10 cellular contexts compared by ENCODE assay signal in genomic region chr19:8342316-8342683, GRCh38. TPM values are rescaled to one million over a fixed set of nuclear protein-coding genes. Genes with fewer than 3 reads are reported as not detected.
DNase-seq lines count a peak whose midpoint lies in the region; ATAC-seq and TF ChIP-seq lines count a peak whose summit lies in the region.
"Had no signal": no experiment of that assay in that cellular context is flagged by ENCODE, and none has a peak within 500 bp of the region (broad histone marks: within the 10 kb centered on the region; RNA-seq: fewer than 3 reads in every experiment).

No MANE protein-coding gene starts in this region.

- H3K27me3 ChIP-seq in lung (ENCODE audit: control insufficient read depth, insufficient read depth), result no peaks in the 10 kb centered on the region
- no peaks in the 10 kb centered on the region for H3K27me3 ChIP-seq in upper lobe of left lung

- H3K4me3 ChIP-seq in lung (peak overlapping the region; percentile 77), upper lobe of left lung (peak overlapping the region; percentile 56 to 69 (median 64))

- no peaks in the 10 kb centered on the region for H3K9me3 Mint-ChIP-seq in activated naive CD8-positive, alpha-beta T cell (ENCODE audit: low read depth)
- H3K9me3 Mint-ChIP-seq in activated naive CD8-positive, alpha-beta T cell treated with anti-CD3 and anti-CD28 coated beads, Interleukin-2, amount 50 U/mL, for 24 hours, result no peaks in the 10 kb centered on the region

- no peak for TF ChIP-seq EP300 in upper lobe of left lung (IDR thresholded peaks at IDR 0.05)

- no peaks in the 10 kb centered on the region for H3K36me3 ChIP-seq in lung (ENCODE audit: control insufficient read depth in 2 of 2, insufficient read depth in 2 of 2, low read length in 2 of 2)
- H3K36me3 ChIP-seq in upper lobe of left lung, result no peaks in the 10 kb centered on the region

- 19 to 23% methylated on average over 14 of the region's 14 CpGs for WGBS in lung, 2 donors
- 38 to 49% methylated on average over 6 to 14 of the region's 14 CpGs for WGBS in upper lobe of left lung, 2 donors

- peak overlapping the region; percentile 51 for H3K4me3 Mint-ChIP-seq in activated naive CD8-positive, alpha-beta T cell
- H3K4me3 Mint-ChIP-seq in activated naive CD8-positive, alpha-beta T cell treated with anti-CD3 and anti-CD28 coated beads, Interleukin-2, amount 50 U/mL, for 24 hours, result no peak overlapping the region

- no peak for DNase-seq in activated naive CD8-positive, alpha-beta T cell treated with anti-CD3 and anti-CD28 coated beads, Interleukin-2, amount 50 U/mL, for 24 hours
- DNase-seq in lung (ENCODE audit: low spot score) (no peak), upper lobe of left lung (no peak), OCI-M1 (lab: John Stamatoyannopoulos, UW) (no peak), NCI-H748 treated with DMSO at 0.1 percent for 48 hours (lab: John Stamatoyannopoulos, UW) (no peak)
- DNase-seq: GM23248, NCI-H2081 had no signal

- no peak overlapping the region for H3K27ac Mint-ChIP-seq in activated naive CD8-positive, alpha-beta T cell
- no peak overlapping the region for H3K27ac Mint-ChIP-seq in activated naive CD8-positive, alpha-beta T cell treated with anti-CD3 and anti-CD28 coated beads, Interleukin-2, amount 50 U/mL, for 24 hours

- H3K4me1 ChIP-seq in lung (ENCODE audit: control insufficient read depth in 2 of 2, insufficient read depth in 2 of 2, low read length in 2 of 2), result peaks cover 0 to 6% of the 10 kb centered on the region in 2 donors
- peaks cover 19 to 43% (median 29%) of the 10 kb centered on the region in 4 donors for H3K4me1 ChIP-seq in upper lobe of left lung

- H3K9me3 ChIP-seq in lung (ENCODE audit: control insufficient read depth in 2 of 2, insufficient read depth in 1 of 2, low read length in 1 of 2), result no peaks in the 10 kb centered on the region
- H3K9me3 ChIP-seq in upper lobe of left lung, result no peaks in the 10 kb centered on the region

- H3K4me1 Mint-ChIP-seq in activated naive CD8-positive, alpha-beta T cell (ENCODE audit: low read depth), result peaks cover 11% of the 10 kb centered on the region
- peaks cover 3% of the 10 kb centered on the region for H3K4me1 Mint-ChIP-seq in activated naive CD8-positive, alpha-beta T cell treated with anti-CD3 and anti-CD28 coated beads, Interleukin-2, amount 50 U/mL, for 24 hours

- TF ChIP-seq CTCF in lung (IDR thresholded peaks at IDR 0.05; ENCODE audit: control extremely low read depth, extremely low read depth), result no peak
- TF ChIP-seq CTCF in upper lobe of left lung (IDR thresholded peaks at IDR 0.05), result no peak

- ATAC-seq in activated naive CD8-positive, alpha-beta T cell treated with anti-CD3 and anti-CD28 coated beads, Interleukin-2, amount 50 U/mL, for 24 hours, result no peak
- no peak for ATAC-seq in lung (ENCODE audit: insufficient read depth, low FRiP score)
- ATAC-seq in upper lobe of left lung (ENCODE audit: low FRiP score in 2 of 2), result peak; percentile 4 to 9
- ATAC-seq in GM18868 (IDR thresholded peaks at IDR 0.05; ENCODE audit: unreplicated experiment), result no peak

- peaks cover 10% of the 10 kb centered on the region for H3K27me3 Mint-ChIP-seq in activated naive CD8-positive, alpha-beta T cell
- peaks cover 42% of the 10 kb centered on the region for H3K27me3 Mint-ChIP-seq in activated naive CD8-positive, alpha-beta T cell treated with anti-CD3 and anti-CD28 coated beads, Interleukin-2, amount 50 U/mL, for 24 hours

- peaks cover 3% of the 10 kb centered on the region for H3K36me3 Mint-ChIP-seq in activated naive CD8-positive, alpha-beta T cell
- no peaks in the 10 kb centered on the region for H3K36me3 Mint-ChIP-seq in activated naive CD8-positive, alpha-beta T cell treated with anti-CD3 and anti-CD28 coated beads, Interleukin-2, amount 50 U/mL, for 24 hours (ENCODE audit: low read depth)

- TF ChIP-seq POLR2A in upper lobe of left lung (IDR thresholded peaks at IDR 0.05), result no peak

- peak overlapping the region; percentile 72 for H3K27ac ChIP-seq in cingulate gyrus (ENCODE audit: low read depth, low read length)
- peak overlapping the region; percentile 85 to 97 for H3K27ac ChIP-seq in lung (ENCODE audit: low read depth in 1 of 2, low read length in 1 of 2)
- peak overlapping the region; percentile 93 to 98 (median 96) for H3K27ac ChIP-seq in upper lobe of left lung
- H3K27ac ChIP-seq: GM23248 had no signal

RNA-seq across cellular contexts. Expression of gene KANK3, which starts 0.8 kb away (rescaled TPM):
- total RNA-seq in lung (10 to 100 TPM; 24.2 to 42.3 TPM), upper lobe of left lung (100 to 1,000 TPM in 1 of 6 donors, 10 to 100 TPM in 5; 27.7 to 109 (median 56.9) TPM)
- 10 to 100 TPM; 24.0 to 29.1 TPM for polyA plus RNA-seq in lung
- polyA plus RNA-seq: GM23248 had no signal

RNA-seq across cellular contexts. Expression of gene RPS28, which starts 21.0 kb away (rescaled TPM):
- 1,000 to 10,000 TPM in 1 of 2 donors, 100 to 1,000 TPM in 1; 847 to 1,744 TPM for total RNA-seq in lung
- polyA plus RNA-seq in lung, result 1,000 to 10,000 TPM in 1 of 2 donors, 100 to 1,000 TPM in 1; 588 to 1,897 TPM
- total RNA-seq in upper lobe of left lung, result 1,000 to 10,000 TPM in 2 of 6 donors, 100 to 1,000 TPM in 4; 282 to 1,919 (median 843) TPM

RNA-seq across cellular contexts. Expression of gene NDUFA7, which starts 21.1 kb away (rescaled TPM):
- total RNA-seq in lung (10 to 100 TPM; 10.6 to 54.1 TPM), upper lobe of left lung (10 to 100 TPM; 13.6 to 50.9 (median 31.1) TPM)
- 100 to 1,000 TPM; 119 to 239 TPM for polyA plus RNA-seq in lung

RNA-seq across cellular contexts. Expression of gene ANGPTL4, which starts 21.7 kb away (rescaled TPM):
- total RNA-seq in lung, result 10 to 100 TPM in 1 of 2 donors, 1 to 10 TPM in 1; 4.4 to 14.8 TPM
- 10 to 100 TPM; 10.5 to 96.3 TPM for polyA plus RNA-seq in lung
- total RNA-seq in upper lobe of left lung, result 10 to 100 TPM in 4 of 6 donors, 1 to 10 TPM in 1, not detected in 1; 1.8 to 27.7 (median 13.4) TPM

RNA-seq across cellular contexts. Expression of gene CD320, which starts 34.1 kb away (rescaled TPM):
- total RNA-seq in lung (10 to 100 TPM; 19.1 to 53.8 TPM), upper lobe of left lung (10 to 100 TPM; 10.5 to 54.0 (median 27.3) TPM)
- 10 to 100 TPM; 38.6 to 55.6 TPM for polyA plus RNA-seq in lung

Comparison
In these comparisons a context has a peak if more than half of its experiments do, and no peak if none do; other contexts are left out.
1. ATAC-seq: peak in upper lobe of left lung (2 of 2); none in activated naive CD8-positive, alpha-beta T cell treated with anti-CD3 and anti-CD28 coated beads, Interleukin-2, amount 50 U/mL, for 24 hours (single experiment), lung (single experiment) and GM18868 (single experiment).
2. Peak in every context shown above with its lines, with median percentiles within 50 percentile points of each other: H3K27ac ChIP-seq.